Comparison of ENCODE assay signal across 1 cellular context in genomic region chr20:21303872-21304586, GRCh38.
TF ChIP-seq lines count a peak whose summit lies in the region.

No MANE protein-coding gene starts in this region.

TF ChIP-seq in GM12878, 131 proteins besides CTCF, POLR2A, EP300 and RAD21 (continued from another document):
- TF ChIP-seq GABPA (IDR thresholded peaks at IDR 0.05; ENCODE audit: low read depth) (0 out of 2 replicates have a peak, but pooled peaks have one; percentile 9), PML (IDR thresholded peaks at IDR 0.05; ENCODE audit: low read length) (peak; percentile 14), RCOR1 (conservative IDR thresholded peaks at IDR 0.05; ENCODE audit: low read depth, low read length) (no peak), FOXM1 (IDR thresholded peaks at IDR 0.05; ENCODE audit: low read depth, low read length) (no peak), ZNF217 (IDR thresholded peaks at IDR 0.05) (no peak), MEF2A (IDR thresholded peaks at IDR 0.05; ENCODE audit: insufficient read depth, low read depth, low read length) (no peak)
